Comparison of ENCODE assay signal across 12 cellular contexts in the genomic region with DNA sequence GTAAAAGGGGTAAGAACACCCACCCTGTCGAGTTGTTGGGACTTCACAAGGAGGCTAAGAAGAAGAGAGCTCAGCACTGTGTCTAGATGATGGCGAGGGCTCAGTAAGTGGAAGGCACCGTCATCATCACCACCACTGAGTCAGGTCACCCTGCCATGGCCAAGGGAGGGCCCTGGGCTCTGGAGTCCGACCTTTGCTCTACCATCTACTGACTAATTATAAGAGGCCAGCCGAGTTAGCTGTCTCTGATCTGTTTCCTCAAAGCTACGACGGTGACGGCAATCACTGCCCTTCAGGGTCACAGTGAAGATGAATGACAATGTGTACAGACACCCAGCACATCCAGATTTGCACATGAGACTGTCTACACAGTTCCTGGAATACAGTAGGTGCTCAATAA. TPM values are rescaled to one million over a fixed set of nuclear protein-coding genes. Genes with fewer than 3 reads are reported as not detected.
DNase-seq lines count a peak whose midpoint lies in the region; ATAC-seq, FAIRE-seq and TF ChIP-seq lines count a peak whose summit lies in the region.
"Had no signal": no experiment of that assay in that cellular context is flagged by ENCODE, and none has a peak within 500 bp of the region (broad histone marks: within the 10 kb centered on the region; RNA-seq: fewer than 3 reads in every experiment).

No MANE protein-coding gene starts in this region.

- H3K9me3 ChIP-seq in IMR-90 (ENCODE audit: control insufficient read depth, insufficient read depth, low read length) (no peaks in the 10 kb centered on the region), neuronal stem cell (replicated peaks in 1 of 2; ENCODE audit: control insufficient read depth in 2 of 2, insufficient read depth in 1 of 2, low read depth in 1 of 2, low read length in 2 of 2) (no peaks in the 10 kb centered on the region)
- H3K9me3 ChIP-seq: ovary had no signal

- H4K91ac ChIP-seq in IMR-90 (ENCODE audit: insufficient read depth, low read depth, low read length) = peak overlapping the region; percentile 84
- H4K91ac ChIP-seq in neuronal stem cell (ENCODE audit: low read depth, low read length, poor library complexity) = no peak overlapping the region

- H2BK12ac ChIP-seq in neuronal stem cell (ENCODE audit: low read length) = no peak overlapping the region

- H2AK5ac ChIP-seq in IMR-90 (ENCODE audit: low read depth, low read length) (peak overlapping the region; percentile 98), neuronal stem cell (ENCODE audit: low read depth, low read length) (no peak overlapping the region)

- intact Hi-C loops in IMR-90 (cut with micrococcal nuclease) = no loop called here

- H3K4me2 ChIP-seq in IMR-90 (ENCODE audit: low read depth, low read length) (peak overlapping the region; percentile 72), neuronal stem cell (ENCODE audit: insufficient read depth, low read length, poor library complexity, severe bottlenecking) (no peak overlapping the region)

- H3K79me1 ChIP-seq in IMR-90 (ENCODE audit: low read depth in 1 of 2, low read length in 2 of 2) (peaks cover 30 to 73% of the 10 kb centered on the region in 2 experiments), neuronal stem cell (ENCODE audit: low read depth, low read length) (no peaks in the 10 kb centered on the region)

- H4K20me1 ChIP-seq in IMR-90 (ENCODE audit: insufficient read depth, low read length) = peaks cover 44% of the 10 kb centered on the region

- H3K4me1 Mint-ChIP-seq in chondrocyte (ENCODE audit: low read depth) = peaks cover 65% of the 10 kb centered on the region
- peaks cover 11 to 14% of the 10 kb centered on the region in 2 donors for H3K4me1 Mint-ChIP-seq in effector memory CD8-positive, alpha-beta T cell (ENCODE audit: low read depth in 2 of 2)

- H3K14ac ChIP-seq in IMR-90 (replicated peaks; ENCODE audit: low read depth, low read length) (peak overlapping the region; percentile 87), neuronal stem cell (ENCODE audit: low read length) (no peak overlapping the region)

- peak overlapping the region; percentile 75; the same call in 1 of the 2 replicates for H3K27ac ChIP-seq in IMR-90 (ENCODE audit: insufficient read depth, low read length)
- no peak overlapping the region for H3K27ac ChIP-seq in neuronal stem cell (replicated peaks; ENCODE audit: low read length)
- H3K27ac ChIP-seq: ovary had no signal

- H3K9ac ChIP-seq in IMR-90 (ENCODE audit: low read depth, low read length) = peak overlapping the region; percentile 39
- no peak overlapping the region for H3K9ac ChIP-seq in neuronal stem cell (ENCODE audit: low read depth, low read length, poor library complexity)

- peak; percentile 85 for FAIRE-seq in urothelium cell line (lab: Jason Lieb, UNC)

- H3K4me3 ChIP-seq in IMR-90 (ENCODE audit: insufficient read depth, low read depth, low read length) = no peak overlapping the region
- H3K4me3 ChIP-seq in neuronal stem cell (ENCODE audit: low read length in 2 of 2) = no peak overlapping the region

- peak overlapping the region; percentile 20 to 88; a peak in 2 of 4 replicates for H4K8ac ChIP-seq in IMR-90 (ENCODE audit: low read depth in 2 of 2, low read length in 2 of 2)
- no peak overlapping the region for H4K8ac ChIP-seq in neuronal stem cell (ENCODE audit: low read depth, low read length)

- 82% methylated on average over 4 of the region's 8 CpGs; no CpG with 5 or more reads in 1 of the 2 experiments for WGBS in IMR-90 (ENCODE audit: extremely low coverage in 2 of 2, insufficient read length in 1 of 2), 2 experiments
- no CpG with 5 or more reads among the region's 8 CpGs for WGBS in neuronal stem cell (ENCODE audit: extremely low coverage in 2 of 2, insufficient read length in 2 of 2, insufficient replicate concordance in 1 of 2), 2 donors

- TF ChIP-seq POLR2A in IMR-90 (IDR thresholded peaks at IDR 0.05; ENCODE audit: low read depth, low read length) = no peak

- peaks cover 38% of the 10 kb centered on the region for H3K9me1 ChIP-seq in IMR-90 (ENCODE audit: insufficient read depth, low read length)

- peak overlapping the region; percentile 52 for H2AK9ac ChIP-seq in IMR-90 (replicated peaks; ENCODE audit: low read depth, low read length, poor library complexity)

- no peak for TF ChIP-seq CTCF in IMR-90 (conservative IDR thresholded peaks at IDR 0.05; ENCODE audit: low read depth, low read length)
- TF ChIP-seq CTCF in chondrocyte (IDR thresholded peaks at IDR 0.05) = no peak

- BruUV-seq in IMR-90 (replicated peaks; lab: Mats Ljungman, UMichigan) = no TSS peak

- no peak for TF ChIP-seq RAD21 in IMR-90 (IDR thresholded peaks at IDR 0.05; ENCODE audit: low read length)

- H2BK15ac ChIP-seq in IMR-90 (ENCODE audit: low read depth, low read length) (peak overlapping the region; percentile 57; the same call in 2 of the 3 replicates), neuronal stem cell (ENCODE audit: low read length) (no peak overlapping the region)

- no peak for ATAC-seq in IMR-90 (ENCODE audit: low read depth)
- ATAC-seq in HG03045 (IDR thresholded peaks at IDR 0.05; ENCODE audit: unreplicated experiment) = no peak
- ATAC-seq in effector memory CD8-positive, alpha-beta T cell (replicated peaks) = no peak
- ATAC-seq: stimulated activated naive CD8-positive, alpha-beta T cell treated with anti-CD3 and anti-CD28 coated beads, Interleukin-15, Interleukin-2, amounts not matched to agents 100 U/mL and 50 U/mL, for 24 hours had no signal

- H3K27me3 ChIP-seq in IMR-90 (ENCODE audit: control insufficient read depth, insufficient read depth, low read length) (no peaks in the 10 kb centered on the region), neuronal stem cell (ENCODE audit: control insufficient read depth in 3 of 3, insufficient read depth in 3 of 3, low read depth in 1 of 3, low read length in 3 of 3) (no peaks in the 10 kb centered on the region)
- H3K27me3 ChIP-seq: ovary had no signal

- peak overlapping the region; percentile 82 for H2BK20ac ChIP-seq in IMR-90 (ENCODE audit: low read depth, low read length)

- H3K4me3 Mint-ChIP-seq in chondrocyte (ENCODE audit: unreplicated experiment) = peak overlapping the region; percentile 70
- H3K4me3 Mint-ChIP-seq in effector memory CD8-positive, alpha-beta T cell = no peak overlapping the region

- no peak overlapping the region for H3K56ac ChIP-seq in IMR-90 (ENCODE audit: extremely low read depth, insufficient read depth, low read length)

- H3K27ac Mint-ChIP-seq in chondrocyte (ENCODE audit: unreplicated experiment) = peak overlapping the region; percentile 96
- peak overlapping the region in 1 of 2 donors; percentile 41 for H3K27ac Mint-ChIP-seq in effector memory CD8-positive, alpha-beta T cell

- peaks cover 43% of the 10 kb centered on the region for H3K4me1 ChIP-seq in IMR-90 (ENCODE audit: control insufficient read depth, insufficient read depth, low read length)
- H3K4me1 ChIP-seq in neuronal stem cell (ENCODE audit: control insufficient read depth in 2 of 2, insufficient read depth in 1 of 2, low read depth in 1 of 2, low read length in 2 of 2) = peaks cover 20 to 24% of the 10 kb centered on the region in 2 donors

- H3K36me3 Mint-ChIP-seq in chondrocyte (ENCODE audit: low read depth) = peaks cover 6% of the 10 kb centered on the region
- H3K36me3 Mint-ChIP-seq in effector memory CD8-positive, alpha-beta T cell (ENCODE audit: insufficient read depth) = peaks cover 12% of the 10 kb centered on the region

- no peak overlapping the region for H4K5ac ChIP-seq in IMR-90 (ENCODE audit: low read depth, low read length)

- no peaks in the 10 kb centered on the region for H3K27me3 Mint-ChIP-seq in chondrocyte (ENCODE audit: low read depth)
- no peaks in the 10 kb centered on the region for H3K27me3 Mint-ChIP-seq in effector memory CD8-positive, alpha-beta T cell

- H3K9me3 Mint-ChIP-seq in chondrocyte (ENCODE audit: low read depth) = no peaks in the 10 kb centered on the region
- no peaks in the 10 kb centered on the region for H3K9me3 Mint-ChIP-seq in effector memory CD8-positive, alpha-beta T cell

- H3K18ac ChIP-seq in IMR-90 (ENCODE audit: low read depth, low read length) (peak overlapping the region; percentile 78), neuronal stem cell (ENCODE audit: low read length) (peak overlapping the region; percentile 35)

- H2AFZ ChIP-seq in IMR-90 (replicated peaks; ENCODE audit: low read length, poor library complexity) = no peak overlapping the region
- H2AFZ ChIP-seq in neuronal stem cell (ENCODE audit: low read length) = no peak overlapping the region

- dilution Hi-C loops in IMR-90 (cut with HindIII; ENCODE audit: low sequenced_read_pairs, unreplicated experiment) = no loop called here

- in situ Hi-C loops in IMR-90 (cut with MboI; ENCODE audit: low sequenced_read_pairs) = no loop called here

- peaks cover 2% of the 10 kb centered on the region; the same call in 1 of the 2 replicates for H3K36me3 ChIP-seq in IMR-90 (ENCODE audit: control insufficient read depth, insufficient read depth, low read length)
- peaks cover 0 to 10% of the 10 kb centered on the region in 2 donors for H3K36me3 ChIP-seq in neuronal stem cell (replicated peaks in 1 of 2; ENCODE audit: control insufficient read depth in 2 of 2, insufficient read depth in 2 of 2, low read length in 2 of 2)
- H3K36me3 ChIP-seq: ovary had no signal

- DNase-seq in IMR-90 (no peak), chondrocyte (ENCODE audit: low spot score) (peak; percentile 20), neuronal stem cell (ENCODE audit: low spot score) (no peak), urothelium cell line (ENCODE audit: low spot score) (no peak), DMS153 treated with DMSO at 0.1 percent for 48 hours (lab: John Stamatoyannopoulos, UW; ENCODE audit: unreplicated experiment) (no peak)
- DNase-seq in effector memory CD8-positive, alpha-beta T cell = no peak
- DNase-seq: effector CD8-positive, alpha-beta T cell; NCI-H1105 treated with DMSO at 0.1 percent for 48 hours; stimulated activated CD4-positive, alpha-beta T cell treated with anti-CD3 and anti-CD28 coated beads, Interleukin-4, amount 100 ng/mL, for 24 hours; stimulated activated naive CD8-positive, alpha-beta T cell treated with anti-CD3 and anti-CD28 coated beads, Interleukin-15, Interleukin-2, amounts not matched to agents 100 U/mL and 50 U/mL, for 24 hours had no signal

- H2BK120ac ChIP-seq in IMR-90 (ENCODE audit: low read depth, low read length) (peak overlapping the region; percentile 82), neuronal stem cell (ENCODE audit: low read depth, low read length) (no peak overlapping the region)

- H3K4ac ChIP-seq in IMR-90 (ENCODE audit: low read depth, low read length) (peak overlapping the region; percentile 76), neuronal stem cell (ENCODE audit: low read length) (no peak overlapping the region)

- POLR2A ChIA-PET in IMR-90 (lab: Charles Lee; ENCODE audit: unreplicated experiment) = no interaction called here

- peak overlapping the region; percentile 30 for H3K23ac ChIP-seq in IMR-90 (ENCODE audit: low read depth, low read length)
- no peak overlapping the region for H3K23ac ChIP-seq in neuronal stem cell (ENCODE audit: low read depth, low read length, poor library complexity)

- CTCF ChIA-PET in IMR-90 (lab: Yijun Ruan, JAX) = no interaction called here

- peak overlapping the region; percentile 77 for H2BK5ac ChIP-seq in IMR-90 (ENCODE audit: low read depth, low read length, poor library complexity, severe bottlenecking)
- H2BK5ac ChIP-seq in neuronal stem cell (ENCODE audit: low read length) = no peak overlapping the region

RNA-seq across cellular contexts. Expression of a gene that starts 29.3 kb away (rescaled TPM):
- total RNA-seq in IMR-90 (2012; rRNA removed) (21.7 and 25.3 TPM in 2 replicates), chondrocyte (103 to 109 TPM (median 109 TPM) in 3 replicates)
- 34.1 and 38.1 TPM in 2 replicates for polyA plus RNA-seq in IMR-90 (2012; rRNA removed)
- polyA plus RNA-seq in IMR-90 (2012; cell fraction: cytosol; rRNA removed) = 45.7 and 62.0 TPM in 2 replicates
- polyA plus RNA-seq in IMR-90 (2012; cell fraction: nucleus; rRNA removed; ENCODE audit: low replicate concordance) = 134 and 167 TPM in 2 replicates
- polyA plus RNA-seq in neuronal stem cell (2013, experiment 1 of 2) = 62.1 TPM
- 61.2 TPM for polyA plus RNA-seq in neuronal stem cell (2013, experiment 2 of 2)

RNA-seq across cellular contexts. Expression of a gene that starts 47.7 kb away (rescaled TPM):
- total RNA-seq in IMR-90 (2012; rRNA removed) (61.1 and 65.4 TPM in 2 replicates), chondrocyte (35.8 to 44.1 TPM (median 41.6 TPM) in 3 replicates)
- polyA plus RNA-seq in IMR-90 (2012; rRNA removed) = 10.3 and 12.8 TPM in 2 replicates
- 6.0 and 7.5 TPM in 2 replicates for polyA plus RNA-seq in IMR-90 (2012; cell fraction: cytosol; rRNA removed)
- polyA plus RNA-seq in IMR-90 (2012; cell fraction: nucleus; rRNA removed; ENCODE audit: low replicate concordance) = 5.9 and 17.2 TPM in 2 replicates
- polyA plus RNA-seq in neuronal stem cell (2013, experiment 1 of 2) = 39.5 TPM
- polyA plus RNA-seq in neuronal stem cell (2013, experiment 2 of 2) = 39.4 TPM
